1 cellular context compared by ENCODE assay signal in the genomic region with DNA sequence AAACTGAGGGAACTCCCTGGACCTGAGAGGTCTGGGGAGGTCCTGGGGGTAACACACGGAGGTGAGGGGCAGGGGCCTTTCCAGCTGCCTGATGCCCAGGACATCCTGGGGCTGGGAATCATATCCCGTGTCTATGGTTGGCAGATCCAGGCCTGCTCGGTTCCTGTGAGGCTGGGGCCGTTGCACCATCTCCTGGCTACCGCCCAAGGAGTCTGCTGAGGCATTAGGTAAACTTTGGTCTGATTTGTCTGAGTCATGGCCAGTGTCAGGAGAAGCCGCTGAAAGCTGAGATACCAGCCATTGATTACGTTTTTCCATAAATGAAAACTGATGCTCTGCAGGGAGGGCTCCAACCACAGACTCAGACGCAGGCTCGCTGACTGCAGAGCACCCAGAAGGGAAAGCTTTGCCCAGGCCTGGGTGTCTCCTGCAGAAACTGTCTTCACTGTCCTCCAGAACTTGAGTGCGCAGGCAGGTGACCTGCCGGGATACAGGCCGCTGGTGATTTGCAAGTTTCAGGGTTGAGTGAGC.
A peak's percentile ranks its signal among the peaks of the same experiment; 100 is the strongest.
TF ChIP-seq lines count a peak whose summit lies in the region.

No MANE protein-coding gene starts in this region.

TF ChIP-seq in SK-N-SH treated with all-trans-retinoic acid at 6 μM for 48 hours, 23 proteins besides CTCF, POLR2A, EP300 and RAD21 (continued from another document):
- TF ChIP-seq, protein P1, sequence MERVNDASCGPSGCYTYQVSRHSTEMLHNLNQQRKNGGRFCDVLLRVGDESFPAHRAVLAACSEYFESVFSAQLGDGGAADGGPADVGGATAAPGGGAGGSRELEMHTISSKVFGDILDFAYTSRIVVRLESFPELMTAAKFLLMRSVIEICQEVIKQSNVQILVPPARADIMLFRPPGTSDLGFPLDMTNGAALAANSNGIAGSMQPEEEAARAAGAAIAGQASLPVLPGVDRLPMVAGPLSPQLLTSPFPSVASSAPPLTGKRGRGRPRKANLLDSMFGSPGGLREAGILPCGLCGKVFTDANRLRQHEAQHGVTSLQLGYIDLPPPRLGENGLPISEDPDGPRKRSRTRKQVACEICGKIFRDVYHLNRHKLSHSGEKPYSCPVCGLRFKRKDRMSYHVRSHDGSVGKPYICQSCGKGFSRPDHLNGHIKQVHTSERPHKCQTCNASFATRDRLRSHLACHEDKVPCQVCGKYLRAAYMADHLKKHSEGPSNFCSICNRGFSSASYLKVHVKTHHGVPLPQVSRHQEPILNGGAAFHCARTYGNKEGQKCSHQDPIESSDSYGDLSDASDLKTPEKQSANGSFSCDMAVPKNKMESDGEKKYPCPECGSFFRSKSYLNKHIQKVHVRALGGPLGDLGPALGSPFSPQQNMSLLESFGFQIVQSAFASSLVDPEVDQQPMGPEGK (CRISPR knock-in tag; IDR thresholded peaks at IDR 0.05; ENCODE audit: borderline replicate concordance): peak; percentile 59; the same call in 1 of the 2 replicates
- peak; percentile 76 for TF ChIP-seq ISL1 (CRISPR knock-in tag; IDR thresholded peaks at IDR 0.05)
- peak; percentile 87 for TF ChIP-seq SNAI2 (CRISPR knock-in tag; IDR thresholded peaks at IDR 0.05)
